In the genomic region with DNA sequence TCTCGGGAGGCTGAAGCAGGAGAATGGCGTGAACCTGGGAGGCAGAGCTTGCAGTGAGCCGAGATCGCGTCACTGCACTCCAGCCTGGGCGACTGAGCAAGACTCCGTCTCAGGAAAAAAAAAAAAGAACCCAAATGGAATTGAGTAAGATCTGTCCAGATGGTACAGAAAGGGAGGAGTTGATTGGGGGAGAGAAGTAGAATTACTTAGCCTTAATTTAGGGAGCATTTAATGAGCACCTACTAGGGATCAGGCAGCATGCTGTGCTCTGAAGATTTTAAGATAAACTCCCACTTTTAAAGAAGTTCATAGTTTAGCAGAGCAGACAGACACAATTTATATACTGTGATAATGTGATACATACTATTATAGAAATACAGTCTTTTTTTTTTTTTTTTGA, we compare ENCODE assay signal across 1 cellular context.
TF ChIP-seq lines count a peak whose summit lies in the region.

No MANE protein-coding gene starts in this region.

TF ChIP-seq in WTC11, 78 proteins besides CTCF, POLR2A, EP300 and RAD21 (continued from another document):
- TF ChIP-seq, protein P1, sequence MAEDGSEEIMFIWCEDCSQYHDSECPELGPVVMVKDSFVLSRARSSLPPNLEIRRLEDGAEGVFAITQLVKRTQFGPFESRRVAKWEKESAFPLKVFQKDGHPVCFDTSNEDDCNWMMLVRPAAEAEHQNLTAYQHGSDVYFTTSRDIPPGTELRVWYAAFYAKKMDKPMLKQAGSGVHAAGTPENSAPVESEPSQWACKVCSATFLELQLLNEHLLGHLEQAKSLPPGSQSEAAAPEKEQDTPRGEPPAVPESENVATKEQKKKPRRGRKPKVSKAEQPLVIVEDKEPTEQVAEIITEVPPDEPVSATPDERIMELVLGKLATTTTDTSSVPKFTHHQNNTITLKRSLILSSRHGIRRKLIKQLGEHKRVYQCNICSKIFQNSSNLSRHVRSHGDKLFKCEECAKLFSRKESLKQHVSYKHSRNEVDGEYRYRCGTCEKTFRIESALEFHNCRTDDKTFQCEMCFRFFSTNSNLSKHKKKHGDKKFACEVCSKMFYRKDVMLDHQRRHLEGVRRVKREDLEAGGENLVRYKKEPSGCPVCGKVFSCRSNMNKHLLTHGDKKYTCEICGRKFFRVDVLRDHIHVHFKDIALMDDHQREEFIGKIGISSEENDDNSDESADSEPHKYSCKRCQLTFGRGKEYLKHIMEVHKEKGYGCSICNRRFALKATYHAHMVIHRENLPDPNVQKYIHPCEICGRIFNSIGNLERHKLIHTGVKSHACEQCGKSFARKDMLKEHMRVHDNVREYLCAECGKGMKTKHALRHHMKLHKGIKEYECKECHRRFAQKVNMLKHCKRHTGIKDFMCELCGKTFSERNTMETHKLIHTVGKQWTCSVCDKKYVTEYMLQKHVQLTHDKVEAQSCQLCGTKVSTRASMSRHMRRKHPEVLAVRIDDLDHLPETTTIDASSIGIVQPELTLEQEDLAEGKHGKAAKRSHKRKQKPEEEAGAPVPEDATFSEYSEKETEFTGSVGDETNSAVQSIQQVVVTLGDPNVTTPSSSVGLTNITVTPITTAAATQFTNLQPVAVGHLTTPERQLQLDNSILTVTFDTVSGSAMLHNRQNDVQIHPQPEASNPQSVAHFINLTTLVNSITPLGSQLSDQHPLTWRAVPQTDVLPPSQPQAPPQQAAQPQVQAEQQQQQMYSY (CRISPR knock-in tag; IDR thresholded peaks at IDR 0.05), result no peak
- no peak for TF ChIP-seq SP1 (CRISPR knock-in tag; conservative IDR thresholded peaks at IDR 0.05)
- TF ChIP-seq TEAD4 (CRISPR knock-in tag; IDR thresholded peaks at IDR 0.05), result no peak
